Comparison of ENCODE assay signal across 9 cellular contexts in genomic region chr1:15408890-15409399, GRCh38. TPM values are rescaled to one million over a fixed set of nuclear protein-coding genes. Genes with fewer than 3 reads are reported as not detected.
DNase-seq lines count a peak whose midpoint lies in the region; FAIRE-seq and TF ChIP-seq lines count a peak whose summit lies in the region.
"Had no signal": no experiment of that assay in that cellular context is flagged by ENCODE, and none has a peak within 500 bp of the region (broad histone marks: within the 10 kb centered on the region; RNA-seq: fewer than 3 reads in every experiment).

No MANE protein-coding gene starts in this region.

- in situ Hi-C loops in GM13976 (cut with MboI; ENCODE audit: low sequenced_read_pairs, unreplicated experiment), result no loop called here

- H3K27me3 ChIP-seq in HUES6 (ENCODE audit: control insufficient read depth, insufficient read depth, low read length), result peaks cover 38% of the 10 kb centered on the region
- H3K27me3 ChIP-seq in bronchial epithelial cell (ENCODE audit: control insufficient read depth, insufficient read depth, low read length), result no peaks in the 10 kb centered on the region
- no peaks in the 10 kb centered on the region for H3K27me3 ChIP-seq in muscle layer of colon (ENCODE audit: control insufficient read depth in 1 of 2, insufficient read depth in 2 of 2, low read length in 2 of 2)

- no peaks in the 10 kb centered on the region for H3K36me3 ChIP-seq in HUES6 (ENCODE audit: control insufficient read depth, insufficient read depth, low read length)
- peaks cover 4% of the 10 kb centered on the region for H3K36me3 ChIP-seq in bronchial epithelial cell (ENCODE audit: control insufficient read depth, insufficient read depth, low read length)
- H3K36me3 ChIP-seq in muscle layer of colon (ENCODE audit: insufficient read depth, low read length), result no peaks in the 10 kb centered on the region

- peak overlapping the region; percentile 83 for H3K4me3 ChIP-seq in AG04449 (ENCODE audit: low read depth, low read length)
- H3K4me3 ChIP-seq in HUES6 (ENCODE audit: low read depth, low read length), result peak overlapping the region; percentile 70
- H3K4me3 ChIP-seq in bronchial epithelial cell (ENCODE audit: low read depth, low read length), result peak overlapping the region; percentile 86
- peak overlapping the region in 1 of 2 donors; percentile 92 for H3K4me3 ChIP-seq in muscle layer of colon (ENCODE audit: low read depth in 1 of 2, low read length in 2 of 2)

- peaks cover 27% of the 10 kb centered on the region; the same call in 1 of the 2 replicates for H3K4me1 ChIP-seq in HUES6 (ENCODE audit: control insufficient read depth, insufficient read depth, low read length)
- peaks cover 48% of the 10 kb centered on the region for H3K4me1 ChIP-seq in muscle layer of colon (ENCODE audit: insufficient read depth, low read length)

- H3K9me3 ChIP-seq in HUES6 (ENCODE audit: control insufficient read depth, insufficient read depth, low read depth, low read length), result no peaks in the 10 kb centered on the region
- no peaks in the 10 kb centered on the region for H3K9me3 ChIP-seq in muscle layer of colon (ENCODE audit: low read length)

- CTCF ChIA-PET in AG04449 (lab: Yijun Ruan, JAX), result interaction anchor here (3.8 to 4.2 kb wide), 2 partner anchors 22 to 85 kb away, joined by 19 to 32 read pairs; no protein-coding TSS in a partner anchor

- POLR2A ChIA-PET in AG04449 (lab: Yijun Ruan, JAX), result no interaction called here

- TF ChIP-seq CTCF in AG04449 (IDR thresholded peaks at IDR 0.05; ENCODE audit: insufficient read depth, low read length, missing control alignments) (no peak), bronchial epithelial cell (IDR thresholded peaks at IDR 0.05; ENCODE audit: insufficient read depth, low read length, severe bottlenecking) (no peak), GM13976 (IDR thresholded peaks at IDR 0.05; ENCODE audit: borderline replicate concordance, control extremely low read depth, extremely low read depth, insufficient read depth, missing control alignments) (no peak)

- FAIRE-seq in bronchial epithelial cell (lab: Jason Lieb, UNC), result no peak

- peak overlapping the region; percentile 51 for H3K9ac ChIP-seq in HUES6 (ENCODE audit: low read length)
- H3K9ac ChIP-seq in muscle layer of colon (ENCODE audit: low read length), result no peak overlapping the region

- H3K27ac ChIP-seq in HUES6 (ENCODE audit: low read depth, low read length), result no peak overlapping the region
- peak overlapping the region; percentile 81 for H3K27ac ChIP-seq in muscle layer of colon (ENCODE audit: low read depth, low read length)

- DNase-seq in AG04449 (ENCODE audit: low read depth, low spot score), result no peak
- DNase-seq in bronchial epithelial cell (ENCODE audit: low read depth), result no peak
- DNase-seq in NCI-H82 treated with DMSO at 0.1 percent for 48 hours (lab: John Stamatoyannopoulos, UW; ENCODE audit: unreplicated experiment), result no peak
- DNase-seq in GM13976 (ENCODE audit: low spot score), result no peak
- no peak for DNase-seq in NCI-H510A (lab: John Stamatoyannopoulos, UW)
- DNase-seq in NCI-H2227 treated with DMSO at 0.1 percent for 48 hours (lab: John Stamatoyannopoulos, UW), result no peak

RNA-seq across cellular contexts. Expression of gene EFHD2, which starts 0.7 kb away (rescaled TPM):
- 41.5 and 42.6 TPM in 2 replicates for total RNA-seq in bronchial epithelial cell

RNA-seq across cellular contexts. Expression of gene CTRC, which starts 29.3 kb away (rescaled TPM):
- not detected in 2 replicates for total RNA-seq in bronchial epithelial cell

RNA-seq across cellular contexts. Expression of gene CELA2A, which starts 47.6 kb away (rescaled TPM):
- total RNA-seq in bronchial epithelial cell, result not detected in 2 replicates
- total RNA-seq: T-helper 1 cell treated with Interleukin-12 subunit alpha and Interleukin-12 subunit beta and Interleukin-4 antibody, amounts not matched to agents 30 ng/mL and 1 ng/mL, for 36 hours had no signal
